Comparison of ENCODE assay signal across 1 cellular context in genomic region chr2:38660282-38660681, GRCh38.
TF ChIP-seq lines count a peak whose summit lies in the region.

No MANE protein-coding gene starts in this region.

TF ChIP-seq in HepG2, 621 proteins besides CTCF, POLR2A, EP300 and RAD21 (continued from another document):
- TF ChIP-seq ZNF646 (CRISPR knock-in tag; IDR thresholded peaks at IDR 0.05) = no peak
- no peak for TF ChIP-seq KLF13 (CRISPR knock-in tag; IDR thresholded peaks at IDR 0.05)
- 0 out of 2 replicates have a peak, but pooled peaks have one; percentile 40 for TF ChIP-seq ZNF121 (CRISPR knock-in tag; IDR thresholded peaks at IDR 0.05)
